In the genomic region with DNA sequence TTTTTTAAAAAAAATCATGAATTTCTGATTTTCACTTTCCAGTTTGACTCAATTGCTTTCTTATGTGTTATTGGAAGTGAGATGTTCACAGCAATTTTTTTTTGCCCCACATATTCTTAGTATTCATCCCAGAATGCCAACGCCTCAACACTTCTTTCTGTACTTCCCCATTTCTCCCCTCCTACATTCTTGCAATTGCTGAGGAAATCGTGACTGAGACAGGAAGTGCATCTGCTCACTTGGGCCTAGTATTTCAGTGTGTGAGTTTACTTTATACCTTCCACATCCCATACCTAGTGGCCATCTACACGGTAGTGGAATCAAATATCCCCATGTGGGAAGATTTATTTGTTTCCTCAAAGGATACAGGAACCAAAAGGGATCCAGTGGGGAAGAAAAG, we compare ENCODE assay signal across 15 cellular contexts.
A peak's percentile ranks its signal among the peaks of the same experiment; 100 is the strongest.
DNase-seq lines count a peak whose midpoint lies in the region; ATAC-seq and FAIRE-seq lines count a peak whose summit lies in the region.
"Had no signal": no experiment of that assay in that cellular context is flagged by ENCODE, and none has a peak within 500 bp of the region (broad histone marks: within the 10 kb centered on the region; RNA-seq: fewer than 3 reads in every experiment).

No MANE protein-coding gene starts in this region.

- intact Hi-C loops in left ventricle myocardium superior (cut with micrococcal nuclease) = no loop called here

- no peak for ATAC-seq in left ventricle myocardium superior
- no peak for ATAC-seq in HG03045 (IDR thresholded peaks at IDR 0.05; ENCODE audit: unreplicated experiment)
- ATAC-seq: GM12878 had no signal

- no peak for FAIRE-seq in urothelium cell line (lab: Jason Lieb, UNC)
- FAIRE-seq: GM12878, H1 had no signal

- DNase-seq in A172 (ENCODE audit: low spot score) = peak; percentile 21
- peak; percentile 42 for DNase-seq in KG1 (lab: John Stamatoyannopoulos, UW)
- DNase-seq in SKM-1 treated with dmso at 0.1 percent for 144 hours (lab: John Stamatoyannopoulos, UW; ENCODE audit: unreplicated experiment) = peak; percentile 56
- peak; percentile 72 for DNase-seq in iris pigment epithelial cell (ENCODE audit: low read depth)
- DNase-seq in left ventricle myocardium superior = no peak
- DNase-seq in urothelium cell line (ENCODE audit: low spot score) = no peak
- no peak for DNase-seq in activated effector memory CD4-positive, alpha-beta T cell treated with anti-CD3 and anti-CD28 coated beads, Interleukin-2, amount 50 U/mL, for 16 hours
- DNase-seq: foreskin melanocyte; MG63; NCI-H526 treated with DMSO at 0.1 percent for 48 hours; Peyer's patch; stimulated activated naive CD4-positive, alpha-beta T cell treated with Interleukin-2 at 50 U/mL for 16 hours had no signal

Comparison
In these comparisons a context has a peak if more than half of its experiments do, and no peak if none do; other contexts are left out.
1. DNase-seq: peak in A172 (single experiment), KG1 (single experiment), SKM-1 treated with dmso at 0.1 percent for 144 hours (single experiment) and iris pigment epithelial cell (single experiment); none in left ventricle myocardium superior (single experiment), urothelium cell line (single experiment) and activated effector memory CD4-positive, alpha-beta T cell treated with anti-CD3 and anti-CD28 coated beads, Interleukin-2, amount 50 U/mL, for 16 hours (single experiment).